8 cellular contexts compared by ENCODE assay signal in genomic region chr12:31729728-31730127, GRCh38. TPM values are rescaled to one million over a fixed set of nuclear protein-coding genes. Genes with fewer than 3 reads are reported as not detected.
DNase-seq lines count a peak whose midpoint lies in the region; ATAC-seq, FAIRE-seq and TF ChIP-seq lines count a peak whose summit lies in the region.

No MANE protein-coding gene starts in this region.

- H3K4me3 ChIP-seq in adrenal gland (peak overlapping the region in 3 of 4 donors; percentile 4 to 77 (median 69)), HepG2 (replicated peaks in 1 of 3; ENCODE audit: insufficient read depth in 1 of 3, low read depth in 2 of 3, low read length in 3 of 3) (peak overlapping the region; percentile 66 to 84 (median 74)), transverse colon (peak overlapping the region; percentile 38 to 76 (median 64))

- peaks cover 0 to 46% of the 10 kb centered on the region in 2 donors for H3K4me1 ChIP-seq in adrenal gland (replicated peaks in 1 of 2)
- peaks cover 59% of the 10 kb centered on the region for H3K4me1 ChIP-seq in HepG2 (ENCODE audit: insufficient read depth, low read length)
- H3K4me1 ChIP-seq in transverse colon, result peaks cover 9 to 33% (median 14%) of the 10 kb centered on the region in 4 donors

- no peaks in the 10 kb centered on the region for H3K27me3 Mint-ChIP-seq in activated T-cell treated with anti-CD3 and anti-CD28 coated beads, Interleukin-2, amount 50 U/mL, for 4 hours (ENCODE audit: low read depth)

- peaks cover 57% of the 10 kb centered on the region for H3K4me1 Mint-ChIP-seq in activated T-cell treated with anti-CD3 and anti-CD28 coated beads, Interleukin-2, amount 50 U/mL, for 4 hours (ENCODE audit: low read depth)

- H3K27ac ChIP-seq in adrenal gland (peak overlapping the region; percentile 37 to 97 (median 93)), HepG2 (ENCODE audit: extremely low read length, insufficient read depth, low read length) (peak overlapping the region; percentile 93), transverse colon (peak overlapping the region; percentile 96 to 98 (median 97))

- peak overlapping the region; percentile 71 for H2AFZ ChIP-seq in HepG2 (ENCODE audit: low read length)

- in situ Hi-C loops in HepG2 (cut with HindIII; ENCODE audit: extremely low pct_ligation_motif_present, low pct_unique_long_range_greater_than_20kb) (no loop called here), transverse colon (cut with MboI; ENCODE audit: low pct_ligation_motif_present in 1 of 4, low pct_unique_long_range_greater_than_20kb in 1 of 4, low sequenced_read_pairs in 3 of 4) (no loop called here)

- TF ChIP-seq CTCF in adrenal gland (IDR thresholded peaks at IDR 0.05) (no peak), HepG2 (CRISPR knock-in tag; IDR thresholded peaks at IDR 0.05) (no peak), transverse colon (IDR thresholded peaks at IDR 0.05) (no peak), GM10248 (IDR thresholded peaks at IDR 0.05; ENCODE audit: control extremely low read depth, extremely low read depth, low read depth, missing control alignments) (no peak)

- DNase-seq in activated T-cell treated with anti-CD3 and anti-CD28 coated beads, Interleukin-2, amount 50 U/mL, for 4 hours, result no peak
- no peak for DNase-seq in activated T-cell treated with anti-CD3 and anti-CD28 coated beads, Interleukin-2, amount 50 U/mL, for 48 hours
- DNase-seq in adrenal gland (no peak), HepG2 (ENCODE audit: low spot score) (no peak), transverse colon (no peak), GM10248 (ENCODE audit: extremely low spot score) (no peak), germinal center (ENCODE audit: low spot score) (no peak)

- TF ChIP-seq RAD21 in HepG2 (CRISPR knock-in tag; IDR thresholded peaks at IDR 0.05), result no peak

- intact Hi-C loops in adrenal gland (cut with DNase I) (no loop called here), HepG2 (cut with micrococcal nuclease; ENCODE audit: unreplicated experiment) (loop anchor here (2.0 to 10.0 kb wide), 4 partner anchors 15 to 402 kb away; partner anchors contain the start of gene SINHCAF), transverse colon (cut with DNase I; ENCODE audit: low total_unique reads) (loop anchor here (10.0 kb wide), 2 partner anchors 75 to 225 kb away; partner anchors contain the start of genes ETFBKMT and RESF1)

- H4K20me1 ChIP-seq in HepG2 (ENCODE audit: insufficient read depth, low read length), result no peaks in the 10 kb centered on the region

- H3K9me3 ChIP-seq in adrenal gland (replicated peaks in 1 of 3) (peaks cover 0 to 6% (median 0%) of the 10 kb centered on the region in 3 donors), HepG2 (ENCODE audit: low read length) (no peaks in the 10 kb centered on the region), transverse colon (no peaks in the 10 kb centered on the region)

- H3K79me2 ChIP-seq in HepG2 (ENCODE audit: insufficient read depth, low read length), result peaks cover 4% of the 10 kb centered on the region

- peak overlapping the region; percentile 89 for H3K4me3 Mint-ChIP-seq in activated T-cell treated with anti-CD3 and anti-CD28 coated beads, Interleukin-2, amount 50 U/mL, for 4 hours

- TF ChIP-seq POLR2A in adrenal gland (IDR thresholded peaks at IDR 0.05) (no peak), HepG2 (IDR thresholded peaks at IDR 0.05; ENCODE audit: insufficient read depth in 1 of 2, low read depth in 2 of 2, low read length in 2 of 2) (no peak), transverse colon (IDR thresholded peaks at IDR 0.05) (no peak)

- H3K9me3 Mint-ChIP-seq in activated T-cell treated with anti-CD3 and anti-CD28 coated beads, Interleukin-2, amount 50 U/mL, for 4 hours, result peaks cover 13% of the 10 kb centered on the region

- peak overlapping the region; percentile 86 for H3K9ac ChIP-seq in HepG2 (ENCODE audit: insufficient read depth, low read depth, low read length)

- H3K36me3 ChIP-seq in adrenal gland (replicated peaks in 1 of 2) (no peaks in the 10 kb centered on the region), HepG2 (replicated peaks in 1 of 2; ENCODE audit: control insufficient read depth in 1 of 2, insufficient read depth in 2 of 2, low read length in 2 of 2) (no peaks in the 10 kb centered on the region), transverse colon (no peaks in the 10 kb centered on the region)

- H3K27me3 ChIP-seq in adrenal gland (no peaks in the 10 kb centered on the region), HepG2 (ENCODE audit: control insufficient read depth in 1 of 2, insufficient read depth in 2 of 2, low read length in 2 of 2) (no peaks in the 10 kb centered on the region; a peak in 1 of 5 replicates), transverse colon (no peaks in the 10 kb centered on the region)

- H3K36me3 Mint-ChIP-seq in activated T-cell treated with anti-CD3 and anti-CD28 coated beads, Interleukin-2, amount 50 U/mL, for 4 hours (ENCODE audit: insufficient read depth), result peaks cover 11% of the 10 kb centered on the region

- CTCF ChIA-PET in HepG2 (lab: Yijun Ruan, JAX; ENCODE audit: low intra/inter-chr PET ratio, low total read pairs) (no interaction called here), GM10248 (lab: Yijun Ruan, JAX) (interaction anchor here (0.9 to 2.0 kb wide), 2 partner anchors 14 to 47 kb away, joined by 3 to 7 read pairs; no protein-coding TSS in a partner anchor)

- POLR2A ChIA-PET in HepG2 (lab: Yijun Ruan, JAX), result interaction anchor here (1.4 to 2.3 kb wide), 6 partner anchors 11 to 230 kb away, joined by 4 to 21 read pairs (median 11); partner anchors contain the start of genes ETFBKMT and RESF1
- POLR2A ChIA-PET in GM10248 (lab: Yijun Ruan, JAX), result interaction anchor here (0.6 to 1.3 kb wide), 2 partner anchors 15 to 151 kb away, joined by 7 to 10 read pairs; no protein-coding TSS in a partner anchor

- no peak for ATAC-seq in activated T-cell treated with anti-CD3 and anti-CD28 coated beads, Interleukin-2, amount 50 U/mL, for 4 hours
- ATAC-seq in HepG2 (no peak), HG02571 (IDR thresholded peaks at IDR 0.05; ENCODE audit: unreplicated experiment) (no peak)

- 88 to 95% (median 92%) methylated on average over 4 of the region's 4 CpGs for WGBS in adrenal gland, 4 donors
- 80% methylated on average over 4 of the region's 4 CpGs for WGBS in HepG2 (ENCODE audit: low lambda C conversion rate)
- WGBS in transverse colon (ENCODE audit: low coverage in 1 of 2), 2 donors, result 90% methylated on average over 4 of the region's 4 CpGs; no CpG with 5 or more reads in 1 of the 2 donors

- peak overlapping the region; percentile 89 for H3K4me2 ChIP-seq in HepG2 (ENCODE audit: low read depth, low read length)

- no peak for TF ChIP-seq EP300 in HepG2 (IDR thresholded peaks at IDR 0.05; ENCODE audit: low read depth in 2 of 2, low read length in 2 of 2)
- TF ChIP-seq EP300 in HepG2 (CRISPR knock-in tag; IDR thresholded peaks at IDR 0.05; ENCODE audit: borderline replicate concordance), result no peak
- TF ChIP-seq EP300 in transverse colon (IDR thresholded peaks at IDR 0.05; ENCODE audit: low read depth), result no peak

- FAIRE-seq in HepG2 (lab: Jason Lieb, UNC), result no peak

- BruUV-seq in HepG2 (replicated peaks; lab: Mats Ljungman, UMichigan), result TSS peak; percentile 88

TF ChIP-seq in HepG2, 621 proteins besides CTCF, POLR2A, EP300 and RAD21:
- TF ChIP-seq ZSCAN29 (CRISPR knock-in tag; conservative IDR thresholded peaks at IDR 0.05) (0 out of 2 replicates have a peak, but pooled peaks have one; percentile 3), ATF4 (CRISPR knock-in tag; IDR thresholded peaks at IDR 0.05) (0 out of 4 replicates have a peak, but pooled peaks of 1 of the 2 experiments have one; percentile 13), ATF7 (IDR thresholded peaks at IDR 0.05) (no peak), ATF7 (CRISPR knock-in tag; IDR thresholded peaks at IDR 0.05) (no peak)
TF ChIP-seq in HepG2: peak in this region for 2.

RNA-seq across cellular contexts. Expression of gene AMN1, which starts 0.9 kb away (rescaled TPM):
- 1 to 10 TPM; 3.4 to 4.7 (median 3.8) TPM for total RNA-seq in activated T-cell treated with anti-CD3 and anti-CD28 coated beads, Interleukin-2, amount 50 U/mL, for 4 hours
- total RNA-seq in adrenal gland (10 to 100 TPM in 6 of 8 donors, 1 to 10 TPM in 2; 9.3 to 36.7 (median 13.9) TPM), HepG2 (2016; rRNA removed; fragmentation: Illumina TruSeq; extraction: Trizol) (7.5 and 11.3 TPM in 2 replicates), transverse colon (10 to 100 TPM in 1 of 4 donors, 1 to 10 TPM in 2, not detected in 1; 5.7 to 10.5 (median 8.7) TPM)
- polyA plus RNA-seq in adrenal gland (10 to 100 TPM in 1 of 3 donors, 1 to 10 TPM in 2; 7.2 to 13.9 (median 8.9) TPM), HepG2 (2011; rRNA removed) (26.3 and 26.5 TPM in 2 replicates)
- 7.7 and 9.1 TPM in 2 replicates for total RNA-seq in HepG2 (2016; cell fraction: cytosol; rRNA removed; fragmentation: Illumina TruSeq; extraction: Trizol; ENCODE audit: low read depth)
- 8.3 and 9.6 TPM in 2 replicates for total RNA-seq in HepG2 (2016; cell fraction: insoluble cytoplasmic fraction; rRNA removed; fragmentation: Illumina TruSeq; extraction: Trizol)
- total RNA-seq in HepG2 (2016; cell fraction: membrane; rRNA removed; fragmentation: Illumina TruSeq; extraction: Trizol), result 8.9 and 9.0 TPM in 2 replicates
- total RNA-seq in HepG2 (2016; cell fraction: nucleus; rRNA removed; fragmentation: Illumina TruSeq; extraction: Trizol), result 6.7 and 6.8 TPM in 2 replicates
- 13.9 and 26.8 TPM in 2 replicates for polyA plus RNA-seq in HepG2 (2011; cell fraction: cytosol; rRNA removed)
- polyA plus RNA-seq in HepG2 (2011; cell fraction: nucleus; rRNA removed), result 10.6 and 16.4 TPM in 2 replicates
- polyA plus RNA-seq in HepG2 (2012), result 20.1 and 34.9 TPM in 2 replicates
- 3.8 and 4.5 TPM in 2 replicates for polyA plus RNA-seq in HepG2 (2016; cell fraction: cytosol; fragmentation: Illumina TruSeq; extraction: Trizol; ENCODE audit: low read depth)
- 9.2 and 10.1 TPM in 2 replicates for polyA plus RNA-seq in HepG2 (2016; cell fraction: insoluble cytoplasmic fraction; fragmentation: Illumina TruSeq; extraction: Trizol; ENCODE audit: low read depth)
- 7.3 and 8.2 TPM in 2 replicates for polyA plus RNA-seq in HepG2 (2016; cell fraction: membrane; fragmentation: Illumina TruSeq; extraction: Trizol; ENCODE audit: low read depth)
- polyA plus RNA-seq in HepG2 (2016; cell fraction: nucleus; fragmentation: Illumina TruSeq; extraction: Trizol; ENCODE audit: insufficient read depth, low read depth), result 8.4 and 8.8 TPM in 2 replicates
- polyA minus RNA-seq in HepG2 (2011; rRNA and poly(A)+ RNA removed; ENCODE audit: low replicate concordance), result 3.4 and 6.6 TPM in 2 replicates
- polyA minus RNA-seq in HepG2 (2011; cell fraction: cytosol; rRNA and poly(A)+ RNA removed), result 9.8 and 12.4 TPM in 2 replicates
- polyA minus RNA-seq in HepG2 (2011; cell fraction: nucleus; rRNA and poly(A)+ RNA removed), result 15.1 and 20.8 TPM in 2 replicates

Comparison
In these comparisons a context has a peak if more than half of its experiments do, and no peak if none do; other contexts are left out.
1. intact Hi-C loops: an anchor here in HepG2 (2.0 to 10.0 kb wide) and transverse colon (10.0 kb wide); none called in adrenal gland.